16 cellular contexts compared by ENCODE assay signal in genomic region chr1:10288059-10288615, GRCh38.
DNase-seq lines count a peak whose midpoint lies in the region; ATAC-seq and TF ChIP-seq lines count a peak whose summit lies in the region.
"Had no signal": no experiment of that assay in that cellular context is flagged by ENCODE, and none has a peak within 500 bp of the region (broad histone marks: within the 10 kb centered on the region; RNA-seq: fewer than 3 reads in every experiment).

No MANE protein-coding gene starts in this region.

- H3K4me3 ChIP-seq in right atrium auricular region (no peak overlapping the region), esophagus muscularis mucosa (no peak overlapping the region), mucosa of descending colon (no peak overlapping the region)

- H3K27me3 Mint-ChIP-seq in neural crest cell (ENCODE audit: low read depth), result no peaks in the 10 kb centered on the region
- no peaks in the 10 kb centered on the region for H3K27me3 Mint-ChIP-seq in effector memory CD8-positive, alpha-beta T cell
- H3K27me3 Mint-ChIP-seq in activated CD4-positive, alpha-beta T cell treated with anti-CD3 and anti-CD28 coated beads, Interleukin-2, amount 10 ng/mL, durations not matched to agents 24 days and 14 days, result no peaks in the 10 kb centered on the region

- peaks cover 0 to 37% of the 10 kb centered on the region in 2 donors for H3K4me1 ChIP-seq in right atrium auricular region
- H3K4me1 ChIP-seq in esophagus muscularis mucosa, result peaks cover 26 to 41% (median 33%) of the 10 kb centered on the region in 4 donors
- H3K4me1 ChIP-seq in mucosa of descending colon (ENCODE audit: low read depth), result no peaks in the 10 kb centered on the region

- intact Hi-C loops in left ventricle myocardium superior (cut with micrococcal nuclease), result no loop called here
- intact Hi-C loops in esophagus muscularis mucosa (cut with DNase I), result loop anchor here (10.0 kb wide), 1 partner anchor 73 kb away; the partner anchor contains the start of gene KIF1B
- intact Hi-C loops in mucosa of descending colon (cut with DNase I, micrococcal nuclease), result no loop called here
- intact Hi-C loops in activated CD4-positive, alpha-beta T cell treated with anti-CD3 and anti-CD28 coated beads, Interleukin-2, amount 10 ng/mL, durations not matched to agents 24 days and 14 days (cut with micrococcal nuclease), result no loop called here

- 93% methylated on average over 3 of the region's 3 CpGs for WGBS in esophagus muscularis mucosa

- DNase-seq in right atrium auricular region (ENCODE audit: low spot score), result no peak
- no peak for DNase-seq in left ventricle myocardium superior
- no peak for DNase-seq in esophagus muscularis mucosa (ENCODE audit: extremely low spot score)
- no peak for DNase-seq in neural crest cell (ENCODE audit: low read depth, low spot score)
- DNase-seq in effector memory CD8-positive, alpha-beta T cell, result no peak
- no peak for DNase-seq in NCI-H2029 (lab: John Stamatoyannopoulos, UW)
- DNase-seq in mucosa of descending colon, result no peak
- DNase-seq in activated CD4-positive, alpha-beta T cell treated with anti-CD3 and anti-CD28 coated beads, Interleukin-2, amount 10 ng/mL, durations not matched to agents 24 days and 14 days, result no peak
- DNase-seq: HCEC 1CT; NCI-H1436; NCI-H226; NCI-H526 treated with DMSO at 0.1 percent for 48 hours; NK-92 treated with Interleukin-12 subunit alpha and Interleukin-12 subunit beta, amount 100 ng/mL, for 24 hours; OCI-M1; RPMI8226 had no signal

- H3K36me3 Mint-ChIP-seq in neural crest cell (ENCODE audit: low read depth), result peaks cover 14% of the 10 kb centered on the region
- H3K36me3 Mint-ChIP-seq in effector memory CD8-positive, alpha-beta T cell (ENCODE audit: insufficient read depth), result peaks cover 13% of the 10 kb centered on the region
- H3K36me3 Mint-ChIP-seq in activated CD4-positive, alpha-beta T cell treated with anti-CD3 and anti-CD28 coated beads, Interleukin-2, amount 10 ng/mL, durations not matched to agents 24 days and 14 days (ENCODE audit: low read depth), result peaks cover 10% of the 10 kb centered on the region

- no peak for TF ChIP-seq CTCF in right atrium auricular region (IDR thresholded peaks at IDR 0.05)
- TF ChIP-seq CTCF in esophagus muscularis mucosa (IDR thresholded peaks at IDR 0.05), result no peak
- no peak for TF ChIP-seq CTCF in neural crest cell (conservative IDR thresholded peaks at IDR 0.05)
- TF ChIP-seq CTCF in mucosa of descending colon (IDR thresholded peaks at IDR 0.05), result no peak

- TF ChIP-seq EP300 in esophagus muscularis mucosa (IDR thresholded peaks at IDR 0.05), result no peak

- H3K9me3 ChIP-seq in right atrium auricular region (no peaks in the 10 kb centered on the region), esophagus muscularis mucosa (no peaks in the 10 kb centered on the region), mucosa of descending colon (no peaks in the 10 kb centered on the region)

- H3K9me3 Mint-ChIP-seq in neural crest cell, result no peaks in the 10 kb centered on the region
- H3K9me3 Mint-ChIP-seq in effector memory CD8-positive, alpha-beta T cell, result no peaks in the 10 kb centered on the region
- no peaks in the 10 kb centered on the region for H3K9me3 Mint-ChIP-seq in activated CD4-positive, alpha-beta T cell treated with anti-CD3 and anti-CD28 coated beads, Interleukin-2, amount 10 ng/mL, durations not matched to agents 24 days and 14 days

- no peak overlapping the region for H3K27ac Mint-ChIP-seq in neural crest cell (ENCODE audit: unreplicated experiment)
- H3K27ac Mint-ChIP-seq in effector memory CD8-positive, alpha-beta T cell, result no peak overlapping the region
- no peak overlapping the region for H3K27ac Mint-ChIP-seq in activated CD4-positive, alpha-beta T cell treated with anti-CD3 and anti-CD28 coated beads, Interleukin-2, amount 10 ng/mL, durations not matched to agents 24 days and 14 days

- H3K27ac ChIP-seq in right atrium auricular region, result peak overlapping the region; percentile 72 to 79
- peak overlapping the region in 3 of 4 donors; percentile 69 to 79 (median 79) for H3K27ac ChIP-seq in esophagus muscularis mucosa (replicated peaks in 1 of 4)
- H3K27ac ChIP-seq: C4-2B had no signal

- no peak for TF ChIP-seq POLR2A in esophagus muscularis mucosa (IDR thresholded peaks at IDR 0.05; ENCODE audit: low read depth)

- H3K27me3 ChIP-seq in right atrium auricular region (no peaks in the 10 kb centered on the region), esophagus muscularis mucosa (no peaks in the 10 kb centered on the region)

- peaks cover 36% of the 10 kb centered on the region for H3K4me1 Mint-ChIP-seq in neural crest cell
- no peaks in the 10 kb centered on the region for H3K4me1 Mint-ChIP-seq in effector memory CD8-positive, alpha-beta T cell (ENCODE audit: low read depth in 2 of 2)
- peaks cover 13% of the 10 kb centered on the region for H3K4me1 Mint-ChIP-seq in activated CD4-positive, alpha-beta T cell treated with anti-CD3 and anti-CD28 coated beads, Interleukin-2, amount 10 ng/mL, durations not matched to agents 24 days and 14 days

- H3K4me3 Mint-ChIP-seq in neural crest cell, result peak overlapping the region; percentile 42
- no peak overlapping the region for H3K4me3 Mint-ChIP-seq in effector memory CD8-positive, alpha-beta T cell
- H3K4me3 Mint-ChIP-seq in activated CD4-positive, alpha-beta T cell treated with anti-CD3 and anti-CD28 coated beads, Interleukin-2, amount 10 ng/mL, durations not matched to agents 24 days and 14 days, result no peak overlapping the region

- H3K36me3 ChIP-seq in right atrium auricular region (peaks cover 49% of the 10 kb centered on the region), esophagus muscularis mucosa (peaks cover 11 to 79% (median 51%) of the 10 kb centered on the region in 4 donors), mucosa of descending colon (ENCODE audit: low read depth) (no peaks in the 10 kb centered on the region)

- ATAC-seq in left ventricle myocardium superior (no peak), mucosa of descending colon (no peak)
- no peak for ATAC-seq in effector memory CD8-positive, alpha-beta T cell (replicated peaks)
